17 cellular contexts compared by ENCODE assay signal in genomic region chr14:54369343-54369742, GRCh38. TPM values are rescaled to one million over a fixed set of nuclear protein-coding genes. Genes with fewer than 3 reads are reported as not detected.
DNase-seq lines count a peak whose midpoint lies in the region; TF ChIP-seq lines count a peak whose summit lies in the region.
"Had no signal": no experiment of that assay in that cellular context is flagged by ENCODE, and none has a peak within 500 bp of the region (broad histone marks: within the 10 kb centered on the region; RNA-seq: fewer than 3 reads in every experiment).

No MANE protein-coding gene starts in this region.

- H3K27me3 Mint-ChIP-seq in activated T-helper 1 cell treated with anti-CD3 and anti-CD28 coated beads, Interleukin-12 subunit alpha, Interleukin-12 subunit beta, Interleukin-2, Interleukin-4 antibody, amounts not matched to agents 30 ng/mL and 10 ng/mL and 1 ng/mL, durations not matched to agents 14 hours and 24 hours and 36 hours (ENCODE audit: insufficient read depth) = peaks cover 9% of the 10 kb centered on the region
- H3K27me3 Mint-ChIP-seq: IgD-negative memory B cell had no signal

- H3K9me3 ChIP-seq in adrenal gland (replicated peaks in 1 of 3) = no peaks in the 10 kb centered on the region

- H3K27ac ChIP-seq in mesendoderm (ENCODE audit: low read depth, low read length) (no peak overlapping the region), adrenal gland (no peak overlapping the region)
- H3K27ac ChIP-seq: C4-2B, HL-60 had no signal

- no peak for TF ChIP-seq POLR2A in adrenal gland (IDR thresholded peaks at IDR 0.05)

- no peak overlapping the region for H2BK15ac ChIP-seq in mesendoderm (replicated peaks; ENCODE audit: low read depth)

- H3K79me2 ChIP-seq in mesendoderm (ENCODE audit: control insufficient read depth, insufficient read depth, low read length) = no peaks in the 10 kb centered on the region

- H3K4me2 ChIP-seq in mesendoderm (ENCODE audit: low read length) = no peak overlapping the region
- H3K4me2 ChIP-seq: GM23338 had no signal

- peak; percentile 31 for DNase-seq in AG10803 (ENCODE audit: low read depth)
- no peak for DNase-seq in activated T-helper 1 cell treated with anti-CD3 and anti-CD28 coated beads, Interleukin-12 subunit alpha, Interleukin-12 subunit beta, Interleukin-2, Interleukin-4 antibody, amounts not matched to agents 30 ng/mL and 10 ng/mL and 1 ng/mL, durations not matched to agents 14 hours and 24 hours and 36 hours (ENCODE audit: low spot score)
- DNase-seq in mesendoderm = peak; percentile 35
- DNase-seq in adrenal gland = no peak
- no peak for DNase-seq in stimulated activated naive CD4-positive, alpha-beta T cell treated with Interleukin-2 at 50 U/mL for 16 hours (lab: John Stamatoyannopoulos, UW)
- no peak for DNase-seq in activated gamma-delta T cell treated with Interleukin-2 at 50 U/mL for 16 hours
- DNase-seq in DMS153 (lab: John Stamatoyannopoulos, UW) = no peak
- DNase-seq: AML-193; CD4-positive, alpha-beta T cell; DMS79 treated with DMSO at 0.1 percent for 48 hours; HCEC 1CT; KG1 had no signal

- no peak overlapping the region for H2BK120ac ChIP-seq in mesendoderm (ENCODE audit: low read depth, low read length)

- no peak overlapping the region for H3K4me3 ChIP-seq in AG10803 (ENCODE audit: low read length)
- H3K4me3 ChIP-seq in mesendoderm (ENCODE audit: low read length) = no peak overlapping the region
- no peak overlapping the region for H3K4me3 ChIP-seq in adrenal gland
- H3K4me3 ChIP-seq: GM23338 had no signal

- no peak overlapping the region for H3K18ac ChIP-seq in mesendoderm (ENCODE audit: low read length)

- H3K9ac ChIP-seq in mesendoderm (ENCODE audit: low read length) = no peak overlapping the region

- no peak overlapping the region for H3K23ac ChIP-seq in mesendoderm (ENCODE audit: low read length)

- H3K27me3 ChIP-seq in mesendoderm (ENCODE audit: insufficient read depth, low read length, poor library complexity) = no peaks in the 10 kb centered on the region
- no peaks in the 10 kb centered on the region for H3K27me3 ChIP-seq in adrenal gland

- intact Hi-C loops in activated T-helper 1 cell treated with anti-CD3 and anti-CD28 coated beads, Interleukin-12 subunit alpha, Interleukin-12 subunit beta, Interleukin-2, Interleukin-4 antibody, amounts not matched to agents 30 ng/mL and 10 ng/mL and 1 ng/mL, durations not matched to agents 14 hours and 24 hours and 36 hours (cut with micrococcal nuclease) = no loop called here
- intact Hi-C loops in adrenal gland (cut with DNase I) = no loop called here

- no peak overlapping the region for H3K56ac ChIP-seq in mesendoderm (ENCODE audit: low read length)

- no peak overlapping the region for H2AK5ac ChIP-seq in mesendoderm (ENCODE audit: low read length)

- H2BK5ac ChIP-seq in mesendoderm (ENCODE audit: low read length) = no peak overlapping the region

- TF ChIP-seq EP300 in Ishikawa (IDR thresholded peaks at IDR 0.05; ENCODE audit: borderline replicate concordance) = no peak

- H3K27ac Mint-ChIP-seq in activated T-helper 1 cell treated with anti-CD3 and anti-CD28 coated beads, Interleukin-12 subunit alpha, Interleukin-12 subunit beta, Interleukin-2, Interleukin-4 antibody, amounts not matched to agents 30 ng/mL and 10 ng/mL and 1 ng/mL, durations not matched to agents 14 hours and 24 hours and 36 hours = peak overlapping the region; percentile 29
- H3K27ac Mint-ChIP-seq: CD4-positive, alpha-beta T cell; GM23338 had no signal

- H3K9me3 Mint-ChIP-seq in activated T-helper 1 cell treated with anti-CD3 and anti-CD28 coated beads, Interleukin-12 subunit alpha, Interleukin-12 subunit beta, Interleukin-2, Interleukin-4 antibody, amounts not matched to agents 30 ng/mL and 10 ng/mL and 1 ng/mL, durations not matched to agents 14 hours and 24 hours and 36 hours = no peaks in the 10 kb centered on the region
- H3K9me3 Mint-ChIP-seq: CD4-positive, alpha-beta T cell; GM23338; IgD-negative memory B cell had no signal

- no peak overlapping the region for H4K5ac ChIP-seq in mesendoderm (ENCODE audit: low read length)

- no peak for TF ChIP-seq RAD21 in Ishikawa (IDR thresholded peaks at IDR 0.05; ENCODE audit: low read depth)

- 100% methylated on average over 1 of the region's 2 CpGs for WGBS in mesendoderm (ENCODE audit: extremely low coverage, insufficient coverage, low lambda C conversion rate)
- 91 to 99% (median 95%) methylated on average over 2 of the region's 2 CpGs for WGBS in adrenal gland, 4 donors

- no peak overlapping the region for H4K8ac ChIP-seq in mesendoderm (ENCODE audit: low read depth, low read length)

- no peaks in the 10 kb centered on the region for H3K36me3 ChIP-seq in mesendoderm (ENCODE audit: control insufficient read depth, insufficient read depth, low read length)
- no peaks in the 10 kb centered on the region for H3K36me3 ChIP-seq in adrenal gland (replicated peaks in 1 of 2)

- H3K4me1 ChIP-seq in mesendoderm (ENCODE audit: control insufficient read depth, low read depth, low read length) = peaks cover 8% of the 10 kb centered on the region
- peaks cover 0 to 6% of the 10 kb centered on the region in 2 donors for H3K4me1 ChIP-seq in adrenal gland (replicated peaks in 1 of 2)

- no peaks in the 10 kb centered on the region for H3K36me3 Mint-ChIP-seq in activated T-helper 1 cell treated with anti-CD3 and anti-CD28 coated beads, Interleukin-12 subunit alpha, Interleukin-12 subunit beta, Interleukin-2, Interleukin-4 antibody, amounts not matched to agents 30 ng/mL and 10 ng/mL and 1 ng/mL, durations not matched to agents 14 hours and 24 hours and 36 hours (ENCODE audit: low read depth)

- H3K79me1 ChIP-seq in mesendoderm (ENCODE audit: low read length) = no peaks in the 10 kb centered on the region

- H3K4me1 Mint-ChIP-seq in activated T-helper 1 cell treated with anti-CD3 and anti-CD28 coated beads, Interleukin-12 subunit alpha, Interleukin-12 subunit beta, Interleukin-2, Interleukin-4 antibody, amounts not matched to agents 30 ng/mL and 10 ng/mL and 1 ng/mL, durations not matched to agents 14 hours and 24 hours and 36 hours (ENCODE audit: low read depth) = no peaks in the 10 kb centered on the region

- no peak overlapping the region for H3K4me3 Mint-ChIP-seq in activated T-helper 1 cell treated with anti-CD3 and anti-CD28 coated beads, Interleukin-12 subunit alpha, Interleukin-12 subunit beta, Interleukin-2, Interleukin-4 antibody, amounts not matched to agents 30 ng/mL and 10 ng/mL and 1 ng/mL, durations not matched to agents 14 hours and 24 hours and 36 hours
- H3K4me3 Mint-ChIP-seq: CD4-positive, alpha-beta T cell; GM23338; IgD-negative memory B cell had no signal

- TF ChIP-seq CTCF in AG10803 (conservative IDR thresholded peaks at IDR 0.05; ENCODE audit: low read length) (no peak), adrenal gland (IDR thresholded peaks at IDR 0.05) (no peak)

- no peak overlapping the region for H3K4ac ChIP-seq in mesendoderm (ENCODE audit: low read depth, low read length)

TF ChIP-seq in Ishikawa, 13 proteins besides CTCF, POLR2A, EP300 and RAD21:
- TF ChIP-seq TAF1 (IDR thresholded peaks at IDR 0.05; ENCODE audit: low read depth) = no peak
- TF ChIP-seq CEBPB (IDR thresholded peaks at IDR 0.05) = no peak
- TF ChIP-seq EGR1 (IDR thresholded peaks at IDR 0.05) = no peak
- TF ChIP-seq, protein P1, sequence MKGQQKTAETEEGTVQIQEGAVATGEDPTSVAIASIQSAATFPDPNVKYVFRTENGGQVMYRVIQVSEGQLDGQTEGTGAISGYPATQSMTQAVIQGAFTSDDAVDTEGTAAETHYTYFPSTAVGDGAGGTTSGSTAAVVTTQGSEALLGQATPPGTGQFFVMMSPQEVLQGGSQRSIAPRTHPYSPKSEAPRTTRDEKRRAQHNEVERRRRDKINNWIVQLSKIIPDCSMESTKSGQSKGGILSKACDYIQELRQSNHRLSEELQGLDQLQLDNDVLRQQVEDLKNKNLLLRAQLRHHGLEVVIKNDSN (IDR thresholded peaks at IDR 0.05) = no peak
- TF ChIP-seq TEAD4 (IDR thresholded peaks at IDR 0.05) = peak; percentile 59
- no peak for TF ChIP-seq CREB1 (IDR thresholded peaks at IDR 0.05; ENCODE audit: low read depth)
- no peak for TF ChIP-seq REST (IDR thresholded peaks at IDR 0.05; ENCODE audit: low read depth)

RNA-seq across cellular contexts. Expression of gene CDKN3, which starts 27.5 kb away (rescaled TPM):
- 36.5 and 39.2 TPM in 2 replicates for total RNA-seq in activated T-helper 1 cell treated with anti-CD3 and anti-CD28 coated beads, Interleukin-12 subunit alpha, Interleukin-12 subunit beta, Interleukin-2, Interleukin-4 antibody, amounts not matched to agents 30 ng/mL and 10 ng/mL and 1 ng/mL, durations not matched to agents 14 hours and 24 hours and 36 hours
- polyA plus RNA-seq in mesendoderm (2013, experiment 1 of 2) = 128 TPM
- 129 TPM for polyA plus RNA-seq in mesendoderm (2013, experiment 2 of 2)
- 1 to 10 TPM in 4 of 8 donors, under 1 TPM in 3, not detected in 1; 0.46 to 3.5 (median 1.7) TPM for total RNA-seq in adrenal gland
- polyA plus RNA-seq in adrenal gland = 1 to 10 TPM; 1.3 to 6.6 (median 2.4) TPM
- polyA plus RNA-seq: IgD-negative memory B cell had no signal

Comparison
In these comparisons a context has a peak if more than half of its experiments do, and no peak if none do; other contexts are left out.
1. DNase-seq: peak in AG10803 (single experiment) and mesendoderm (single experiment); none in activated T-helper 1 cell treated with anti-CD3 and anti-CD28 coated beads, Interleukin-12 subunit alpha, Interleukin-12 subunit beta, Interleukin-2, Interleukin-4 antibody, amounts not matched to agents 30 ng/mL and 10 ng/mL and 1 ng/mL, durations not matched to agents 14 hours and 24 hours and 36 hours (single experiment), adrenal gland (0 of 7), stimulated activated naive CD4-positive, alpha-beta T cell treated with Interleukin-2 at 50 U/mL for 16 hours (single experiment), activated gamma-delta T cell treated with Interleukin-2 at 50 U/mL for 16 hours (single experiment) and DMS153 (single experiment).